14 cellular contexts compared by ENCODE assay signal in genomic region chr2:39431592-39432316, GRCh38. TPM values are rescaled to one million over a fixed set of nuclear protein-coding genes. Genes with fewer than 3 reads are reported as not detected.
DNase-seq lines count a peak whose midpoint lies in the region; ATAC-seq, FAIRE-seq and TF ChIP-seq lines count a peak whose summit lies in the region.
"Had no signal": no experiment of that assay in that cellular context is flagged by ENCODE, and none has a peak within 500 bp of the region (broad histone marks: within the 10 kb centered on the region; RNA-seq: fewer than 3 reads in every experiment).

No MANE protein-coding gene starts in this region.

- peak overlapping the region; percentile 12; a peak in 3 of 4 replicates for H3K4me2 ChIP-seq in H1 (ENCODE audit: insufficient read depth in 1 of 2, low read depth in 2 of 2, low read length in 2 of 2)
- peak overlapping the region; percentile 46 for H3K4me2 ChIP-seq in trophoblast cell (ENCODE audit: low read length)

- no peak overlapping the region for H3K4ac ChIP-seq in H1 (replicated peaks; ENCODE audit: insufficient read length, low read depth, low read length)
- H3K4ac ChIP-seq in trophoblast cell (ENCODE audit: low read depth, low read length), result no peak overlapping the region

- H3K27ac ChIP-seq in H1 (ENCODE audit: low read depth, low read length) (no peak overlapping the region), trophoblast cell (ENCODE audit: low read depth, low read length) (peak overlapping the region; percentile 10)

- H3K14ac ChIP-seq in H1 (ENCODE audit: insufficient read length) (no peak overlapping the region), trophoblast cell (ENCODE audit: low read length) (no peak overlapping the region)

- H2BK20ac ChIP-seq in H1 (ENCODE audit: low read length), result no peak overlapping the region

- H3K4me3 ChIP-seq in H1 (ENCODE audit: extremely low read depth in 1 of 4, insufficient read depth in 2 of 4, low read depth in 3 of 4, low read length in 4 of 4), result no peak overlapping the region
- no peak overlapping the region for H3K4me3 ChIP-seq in trophoblast cell (ENCODE audit: low read depth, low read length)
- H3K4me3 ChIP-seq: transverse colon had no signal

- 66% methylated on average over 3 of the region's 3 CpGs; no CpG with 5 or more reads in 1 of the 2 experiments for WGBS in H1 (ENCODE audit: extremely low coverage in 1 of 2, insufficient coverage in 1 of 2, insufficient read length in 1 of 2, insufficient replicate concordance in 2 of 2, low coverage in 1 of 2, low lambda C conversion rate in 2 of 2, missing lambda C conversion rate in 1 of 2), 2 experiments
- no CpG with 5 or more reads among the region's 3 CpGs for WGBS in trophoblast cell (ENCODE audit: extremely low coverage, insufficient coverage, insufficient read length)

- H3K18ac ChIP-seq in H1 (ENCODE audit: extremely low read depth, low read length), result no peak overlapping the region
- H3K18ac ChIP-seq in trophoblast cell (ENCODE audit: low read length), result no peak overlapping the region

- POLR2A ChIA-PET in H1 (lab: Charles Lee; ENCODE audit: partially characterized antibody), result interaction anchor here (0.7 to 1.5 kb wide), 4 partner anchors 9 to 680 kb away, joined by 3 to 7 read pairs (median 4); partner anchors contain the start of gene SRSF7
- POLR2A ChIA-PET in GM10248 (lab: Yijun Ruan, JAX), result no interaction called here

- H2BK5ac ChIP-seq in H1 (ENCODE audit: low read depth, low read length) (no peak overlapping the region), trophoblast cell (ENCODE audit: low read depth, low read length, poor library complexity) (no peak overlapping the region)

- H3K23ac ChIP-seq in H1 (ENCODE audit: insufficient read length), result no peak overlapping the region
- no peak overlapping the region for H3K23ac ChIP-seq in trophoblast cell (ENCODE audit: low read length)

- TF ChIP-seq CTCF in H1 (IDR thresholded peaks at IDR 0.05; ENCODE audit: control extremely low read depth in 1 of 3, insufficient read depth in 1 of 3, low read depth in 1 of 3, low read length in 3 of 3) (no peak), GM10248 (IDR thresholded peaks at IDR 0.05; ENCODE audit: control extremely low read depth, extremely low read depth, low read depth, missing control alignments) (no peak), nephron progenitor cell (IDR thresholded peaks at IDR 0.05) (no peak)

- TF ChIP-seq RAD21 in H1 (IDR thresholded peaks at IDR 0.05 in 1 of 2, conservative IDR thresholded peaks at IDR 0.05 in 1 of 2; ENCODE audit: low read depth in 2 of 2, low read length in 2 of 2), result no peak

- peaks cover 20 to 31% of the 10 kb centered on the region in 2 donors for H3K4me1 Mint-ChIP-seq in natural killer cell treated with Interleukin-12 subunit alpha and Interleukin-12 subunit beta and Interleukin-15 and Interleukin-18, amount 100 ng/mL, for 72 hours (ENCODE audit: low read depth in 2 of 2)
- peaks cover 65% of the 10 kb centered on the region for H3K4me1 Mint-ChIP-seq in nephron progenitor cell

- ATAC-seq in natural killer cell treated with Interleukin-12 subunit alpha and Interleukin-12 subunit beta and Interleukin-15 and Interleukin-18, amount 100 ng/mL, for 72 hours, result no peak
- no peak for ATAC-seq in HG02588 (IDR thresholded peaks at IDR 0.05; ENCODE audit: unreplicated experiment)

- H4K8ac ChIP-seq in H1 (ENCODE audit: extremely low read depth, insufficient read depth, low read length) (no peak overlapping the region), trophoblast cell (ENCODE audit: low read depth, low read length) (no peak overlapping the region)

- H3K79me1 ChIP-seq in H1 (ENCODE audit: low read depth, low read length) (peaks cover 4% of the 10 kb centered on the region; the same call in 1 of the 2 replicates), trophoblast cell (ENCODE audit: low read length) (peaks cover 6% of the 10 kb centered on the region)

- no peaks in the 10 kb centered on the region for H3K9me3 ChIP-seq in H1 (ENCODE audit: insufficient read depth in 2 of 2, low read depth in 1 of 2, low read length in 1 of 2)
- H3K9me3 ChIP-seq in trophoblast cell (ENCODE audit: insufficient read depth, low read depth, low read length), result no peaks in the 10 kb centered on the region
- H3K9me3 ChIP-seq: transverse colon had no signal

- no peaks in the 10 kb centered on the region for H3K36me3 ChIP-seq in H1 (ENCODE audit: control insufficient read depth in 2 of 4, insufficient read depth in 4 of 4, low read length in 3 of 4)
- no peaks in the 10 kb centered on the region for H3K36me3 ChIP-seq in trophoblast cell (ENCODE audit: control insufficient read depth in 1 of 2, insufficient read depth in 2 of 2, low read length in 2 of 2)
- H3K36me3 ChIP-seq: transverse colon had no signal

- H4K91ac ChIP-seq in H1 (replicated peaks; ENCODE audit: insufficient read length, low read length) (no peak overlapping the region), trophoblast cell (ENCODE audit: low read depth, low read length) (no peak overlapping the region)

- no peak overlapping the region for H2BK15ac ChIP-seq in H1 (ENCODE audit: low read length)

- no peaks in the 10 kb centered on the region for H3K27me3 Mint-ChIP-seq in natural killer cell treated with Interleukin-12 subunit alpha and Interleukin-12 subunit beta and Interleukin-15 and Interleukin-18, amount 100 ng/mL, for 72 hours
- H3K27me3 Mint-ChIP-seq in nephron progenitor cell (ENCODE audit: low read depth, poor library complexity), result no peaks in the 10 kb centered on the region
- H3K27me3 Mint-ChIP-seq: naive B cell had no signal

- no peak for FAIRE-seq in H1 (lab: Jason Lieb, UNC)

- H3K79me2 ChIP-seq in H1 (ENCODE audit: control insufficient read depth in 1 of 2, insufficient read depth in 2 of 2, low read length in 2 of 2), result peaks cover 22 to 95% of the 10 kb centered on the region in 2 experiments
- H3K79me2 ChIP-seq in trophoblast cell (ENCODE audit: control insufficient read depth, insufficient read depth, low read length, poor library complexity), result peaks cover 12% of the 10 kb centered on the region

- H4K5ac ChIP-seq in H1 (ENCODE audit: insufficient read length, low read depth, low read length), result no peak overlapping the region

- no peak overlapping the region for H3K4me3 Mint-ChIP-seq in natural killer cell treated with Interleukin-12 subunit alpha and Interleukin-12 subunit beta and Interleukin-15 and Interleukin-18, amount 100 ng/mL, for 72 hours
- H3K4me3 Mint-ChIP-seq in nephron progenitor cell, result no peak overlapping the region
- H3K4me3 Mint-ChIP-seq: activated T-cell treated with anti-CD3 and anti-CD28 coated beads, Interleukin-2, amount 50 U/mL, for 4 hours; naive B cell had no signal

- no peaks in the 10 kb centered on the region for H3K9me3 Mint-ChIP-seq in natural killer cell treated with Interleukin-12 subunit alpha and Interleukin-12 subunit beta and Interleukin-15 and Interleukin-18, amount 100 ng/mL, for 72 hours
- no peaks in the 10 kb centered on the region for H3K9me3 Mint-ChIP-seq in nephron progenitor cell
- H3K9me3 Mint-ChIP-seq: activated T-cell treated with anti-CD3 and anti-CD28 coated beads, Interleukin-2, amount 50 U/mL, for 4 hours; naive B cell had no signal

- H3K27ac Mint-ChIP-seq in natural killer cell treated with Interleukin-12 subunit alpha and Interleukin-12 subunit beta and Interleukin-15 and Interleukin-18, amount 100 ng/mL, for 72 hours, result no peak overlapping the region
- no peak overlapping the region for H3K27ac Mint-ChIP-seq in nephron progenitor cell
- H3K27ac Mint-ChIP-seq: naive B cell had no signal

- no peak for TF ChIP-seq EP300 in H1 (IDR thresholded peaks at IDR 0.05; ENCODE audit: borderline replicate concordance in 1 of 2, low read depth in 2 of 2, low read length in 2 of 2)

- H2AK5ac ChIP-seq in H1 (ENCODE audit: low read depth, low read length), result no peak overlapping the region
- H2AK5ac ChIP-seq in trophoblast cell (ENCODE audit: low read length), result no peak overlapping the region

- H2BK120ac ChIP-seq in H1 (replicated peaks; ENCODE audit: low read depth, low read length) (no peak overlapping the region), trophoblast cell (ENCODE audit: insufficient read depth, low read length, poor library complexity) (no peak overlapping the region)

- peak; percentile 73 for DNase-seq in DMS53 (lab: John Stamatoyannopoulos, UW)
- peak; percentile 66 for DNase-seq in M059J (ENCODE audit: low read depth)
- DNase-seq in H1 (ENCODE audit: low read depth in 1 of 2, low spot score in 2 of 2), result no peak
- DNase-seq in trophoblast cell, result peak in 1 of 2 donors; percentile 51
- no peak for DNase-seq in natural killer cell treated with Interleukin-12 subunit alpha and Interleukin-12 subunit beta and Interleukin-15 and Interleukin-18, amount 100 ng/mL, for 72 hours (ENCODE audit: low spot score)
- DNase-seq in GM10248 (ENCODE audit: extremely low spot score), result no peak
- DNase-seq in nephron progenitor cell, result no peak
- DNase-seq: activated T-cell treated with anti-CD3 and anti-CD28 coated beads, Interleukin-2, amount 50 U/mL, for 4 hours; cerebellar nuclear complex; DMS79 treated with DMSO at 0.1 percent for 48 hours; naive B cell; T-helper 9 cell; transverse colon had no signal

- H3K27me3 ChIP-seq in H1 (replicated peaks in 1 of 4; ENCODE audit: control insufficient read depth in 3 of 4, extremely low read depth in 1 of 4, insufficient read depth in 3 of 4, low read length in 3 of 4), result no peaks in the 10 kb centered on the region
- no peaks in the 10 kb centered on the region for H3K27me3 ChIP-seq in trophoblast cell (ENCODE audit: insufficient read depth, low read length)
- H3K27me3 ChIP-seq: transverse colon had no signal

- H2BK12ac ChIP-seq in H1 (ENCODE audit: low read depth, low read length), result no peak overlapping the region
- no peak overlapping the region for H2BK12ac ChIP-seq in trophoblast cell (ENCODE audit: low read length)

- no peak overlapping the region for H3K9ac ChIP-seq in H1 (replicated peaks in 1 of 4; ENCODE audit: extremely low read depth in 1 of 4, low read depth in 3 of 4, low read length in 3 of 4)
- H3K9ac ChIP-seq in trophoblast cell (ENCODE audit: low read length), result no peak overlapping the region

- no peak overlapping the region for H4K12ac ChIP-seq in trophoblast cell (ENCODE audit: low read depth, low read length)

- TF ChIP-seq POLR2A in H1 (IDR thresholded peaks at IDR 0.05; ENCODE audit: control extremely low read depth in 1 of 2, low read depth in 2 of 2, low read length in 2 of 2), result no peak

- H3K36me3 Mint-ChIP-seq in natural killer cell treated with Interleukin-12 subunit alpha and Interleukin-12 subunit beta and Interleukin-15 and Interleukin-18, amount 100 ng/mL, for 72 hours, result no peaks in the 10 kb centered on the region
- H3K36me3 Mint-ChIP-seq in nephron progenitor cell (ENCODE audit: low read depth), result peaks cover 5% of the 10 kb centered on the region
- H3K36me3 Mint-ChIP-seq: naive B cell had no signal

- peaks cover 6% of the 10 kb centered on the region; the same call in 1 of the 2 replicates for H3K23me2 ChIP-seq in H1 (ENCODE audit: low read depth, low read length)

- H3K56ac ChIP-seq in H1 (replicated peaks; ENCODE audit: insufficient read length, low read depth, low read length), result no peak overlapping the region

- H3K4me1 ChIP-seq in H1 (replicated peaks in 1 of 4; ENCODE audit: control insufficient read depth in 3 of 4, insufficient read depth in 4 of 4, low read length in 3 of 4) (peaks cover 0 to 17% (median 5%) of the 10 kb centered on the region in 4 experiments; a peak in 3 of 7 replicates), trophoblast cell (ENCODE audit: control insufficient read depth in 1 of 2, insufficient read depth in 2 of 2, low read length in 2 of 2) (peaks cover 0 to 5% of the 10 kb centered on the region in 2 experiments)

- H2AFZ ChIP-seq in H1 (ENCODE audit: low read length) (no peak overlapping the region), trophoblast cell (ENCODE audit: insufficient read depth, low read length, poor library complexity) (no peak overlapping the region)

- CTCF ChIA-PET in H1 (lab: Charles Lee; ENCODE audit: partially characterized antibody), result interaction anchor here (1.0 to 2.3 kb wide), 4 partner anchors 15 to 131 kb away, joined by 3 to 5 read pairs (median 3); no protein-coding TSS in a partner anchor
- CTCF ChIA-PET in GM10248 (lab: Yijun Ruan, JAX), result interaction anchor here (1.0 to 1.6 kb wide), 4 partner anchors 10 to 299 kb away, joined by 3 to 7 read pairs (median 4); no protein-coding TSS in a partner anchor

- H4K20me1 ChIP-seq in H1 (replicated peaks in 1 of 2; ENCODE audit: control insufficient read depth in 1 of 2, insufficient read depth in 2 of 2, low read length in 2 of 2), result peaks cover 15 to 18% of the 10 kb centered on the region in 2 experiments

RNA-seq across cellular contexts. Expression of gene MAP4K3, which starts 5.3 kb away (rescaled TPM):
- total RNA-seq in M059J (2014; rRNA removed; shearing (Covaris generic)), result 12.6 and 21.0 TPM in 2 replicates
- total RNA-seq in H1 (2021; fragmentation: NEBNext Ultra II Directional; extraction: Animal tissue kit (Norgen Biotek cat#: 25700)), result 63.0 and 70.8 TPM in 2 replicates
- 6.5 and 11.4 TPM in 2 replicates for polyA plus RNA-seq in H1 (2011; rRNA removed)
- 15.2 TPM for polyA plus RNA-seq in H1 (2011; cell fraction: cytosol; rRNA removed)
- 8.8 TPM for polyA plus RNA-seq in H1 (2011; cell fraction: nucleus; rRNA removed)
- polyA plus RNA-seq in H1 (2012, experiment 1 of 2), result 10.3 to 26.4 TPM (median 13.9 TPM) in 4 replicates
- polyA plus RNA-seq in H1 (2012, experiment 2 of 2), result 1.4 TPM
- polyA plus RNA-seq in H1 (2013, experiment 1 of 2), result 20.4 TPM
- 20.5 TPM for polyA plus RNA-seq in H1 (2013, experiment 2 of 2)
- polyA minus RNA-seq in H1 (2011; rRNA and poly(A)+ RNA removed), result 15.3 and 26.3 TPM in 2 replicates
- polyA minus RNA-seq in H1 (2011; cell fraction: cytosol; rRNA and poly(A)+ RNA removed), result 14.1 TPM
- 47.5 TPM for polyA minus RNA-seq in H1 (2011; cell fraction: nucleus; rRNA and poly(A)+ RNA removed)
- 24.7 and 24.8 TPM in 2 replicates for polyA plus RNA-seq in trophoblast cell (2013)
- total RNA-seq in natural killer cell treated with Interleukin-12 subunit alpha and Interleukin-12 subunit beta and Interleukin-15 and Interleukin-18, amount 100 ng/mL, for 72 hours, result 10 to 100 TPM in 1 of 2 donors, 1 to 10 TPM in 1; 9.6 to 21.0 TPM

Comparison
In these comparisons a context has a peak if more than half of its experiments do, and no peak if none do; other contexts are left out.
1. DNase-seq: peak in DMS53 (single experiment) and M059J (single experiment); none in H1 (0 of 2), natural killer cell treated with Interleukin-12 subunit alpha and Interleukin-12 subunit beta and Interleukin-15 and Interleukin-18, amount 100 ng/mL, for 72 hours (single experiment), GM10248 (single experiment) and nephron progenitor cell (single experiment).